15 cellular contexts compared by ENCODE assay signal in genomic region chrX:45602151-45602550, GRCh38.
"Had no signal": no experiment of that assay in that cellular context is flagged by ENCODE, and none has a peak within 500 bp of the region (broad histone marks: within the 10 kb centered on the region; RNA-seq: fewer than 3 reads in every experiment).

No MANE protein-coding gene starts in this region.

- H3K4me1 ChIP-seq: tibial nerve, vagina had no signal

- DNase-seq: activated naive CD4-positive, alpha-beta T cell treated with anti-CD3 and anti-CD28 coated beads, Interleukin-2, amount 10 ng/mL, durations not matched to agents 7 days and 5 days; amniotic stem cell; brain microvascular endothelial cell; cerebellar nuclear complex; left colon; naive thymus-derived CD8-positive, alpha-beta T cell; right cardiac atrium; stimulated activated CD4-positive, alpha-beta T cell treated with anti-CD3 and anti-CD28 coated beads, Interleukin-2, amount 100 ng/mL, for 24 hours; stimulated activated naive B cell treated with anti-CD40 and anti-IgM and Interleukin-4, amounts not matched to agents 10 μg/mL and 1 μg/mL and 100 μg/mL, for 72 hours; T-helper 2 cell had no signal

- ATAC-seq: activated CD4-positive, CD25-positive, alpha-beta regulatory T cell treated with anti-CD3 and anti-CD28 coated beads, Interleukin-2, amount 50 U/mL, for 24 hours; left colon; naive thymus-derived CD8-positive, alpha-beta T cell; right cardiac atrium; stimulated activated naive B cell treated with anti-CD40 and anti-IgM and Interleukin-4, amounts not matched to agents 10 μg/mL and 1 μg/mL and 100 μg/mL, for 72 hours had no signal

- H3K27ac ChIP-seq: brain microvascular endothelial cell, neutrophil, tibial nerve, vagina had no signal

- H3K4me3 ChIP-seq: lung, tibial nerve, vagina had no signal

- H3K36me3 ChIP-seq: brain microvascular endothelial cell, neutrophil, tibial nerve, vagina had no signal

- H3K27me3 ChIP-seq: brain microvascular endothelial cell, neutrophil, tibial nerve, vagina had no signal

- H3K9me3 ChIP-seq: neutrophil, vagina had no signal
